In the genomic region with DNA sequence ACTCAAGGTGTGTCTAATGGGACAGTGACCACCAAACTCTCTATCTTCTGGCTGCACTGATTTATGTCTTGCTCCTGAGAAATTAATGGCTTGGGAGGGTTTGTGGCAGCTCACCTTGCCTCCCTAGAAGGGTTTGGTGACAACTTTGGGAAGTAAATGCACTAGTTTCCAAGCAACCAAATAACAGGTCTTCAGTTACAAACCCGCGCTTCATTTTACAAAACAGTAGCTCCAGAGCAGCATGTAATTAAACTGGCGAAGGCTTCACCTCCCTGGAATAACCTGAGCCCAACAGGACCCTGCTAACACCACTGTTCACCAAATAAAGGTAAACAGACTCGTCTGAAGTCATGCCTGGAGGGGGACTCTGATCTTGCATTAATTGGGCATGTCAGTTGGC, we compare ENCODE assay signal across 18 cellular contexts.
DNase-seq lines count a peak whose midpoint lies in the region; TF ChIP-seq lines count a peak whose summit lies in the region.
"Had no signal": no experiment of that assay in that cellular context is flagged by ENCODE, and none has a peak within 500 bp of the region (broad histone marks: within the 10 kb centered on the region; RNA-seq: fewer than 3 reads in every experiment).

No MANE protein-coding gene starts in this region.

- intact Hi-C loops in posterior cingulate gyrus (cut with DNase I): no loop called here

- peak; percentile 38 to 47 for DNase-seq in NCI-H2081 (lab: John Stamatoyannopoulos, UW)
- no peak for DNase-seq in NCI-H2081 treated with DMSO at 0.1 percent for 48 hours (lab: John Stamatoyannopoulos, UW)
- DNase-seq in NCI-H2107 (lab: John Stamatoyannopoulos, UW): peak; percentile 30
- DNase-seq in NCI-H69 (lab: John Stamatoyannopoulos, UW): peak; percentile 99
- no peak for DNase-seq in neural crest cell (ENCODE audit: low read depth, low spot score)
- DNase-seq in kidney glomerular epithelial cell (lab: John Stamatoyannopoulos, UW): no peak
- DNase-seq in activated T-cell treated with anti-CD3 and anti-CD28 coated beads, Interleukin-2, amount 50 U/mL, for 24 hours: no peak
- DNase-seq in posterior cingulate gyrus: no peak
- DNase-seq: Calu3, GOT3, MM.1S, NCI-H1436, NCI-H187, NCI-H510A, NCI-H82, SHP77, T-cell had no signal

- H3K27me3 Mint-ChIP-seq in neural crest cell (ENCODE audit: low read depth): no peaks in the 10 kb centered on the region
- H3K27me3 Mint-ChIP-seq in activated T-cell treated with anti-CD3 and anti-CD28 coated beads, Interleukin-2, amount 50 U/mL, for 24 hours: no peaks in the 10 kb centered on the region
- H3K27me3 Mint-ChIP-seq: IgD-negative memory B cell, T-cell had no signal

- H3K9me3 Mint-ChIP-seq in neural crest cell: no peaks in the 10 kb centered on the region
- no peaks in the 10 kb centered on the region for H3K9me3 Mint-ChIP-seq in activated T-cell treated with anti-CD3 and anti-CD28 coated beads, Interleukin-2, amount 50 U/mL, for 24 hours

- peak overlapping the region; percentile 24 for H3K27ac Mint-ChIP-seq in neural crest cell (ENCODE audit: unreplicated experiment)
- H3K27ac Mint-ChIP-seq in activated T-cell treated with anti-CD3 and anti-CD28 coated beads, Interleukin-2, amount 50 U/mL, for 24 hours: no peak overlapping the region
- H3K27ac Mint-ChIP-seq: IgD-negative memory B cell, T-cell had no signal

- TF ChIP-seq CTCF in neural crest cell (conservative IDR thresholded peaks at IDR 0.05): no peak

- no peak overlapping the region for H3K4me3 Mint-ChIP-seq in neural crest cell
- H3K4me3 Mint-ChIP-seq in activated T-cell treated with anti-CD3 and anti-CD28 coated beads, Interleukin-2, amount 50 U/mL, for 24 hours: no peak overlapping the region
- H3K4me3 Mint-ChIP-seq: IgD-negative memory B cell, T-cell had no signal

- H3K4me1 Mint-ChIP-seq in neural crest cell: no peaks in the 10 kb centered on the region
- no peaks in the 10 kb centered on the region for H3K4me1 Mint-ChIP-seq in activated T-cell treated with anti-CD3 and anti-CD28 coated beads, Interleukin-2, amount 50 U/mL, for 24 hours (ENCODE audit: low read depth)
- H3K4me1 Mint-ChIP-seq: T-cell had no signal

- peaks cover 2% of the 10 kb centered on the region for H3K36me3 Mint-ChIP-seq in neural crest cell (ENCODE audit: low read depth)
- H3K36me3 Mint-ChIP-seq in activated T-cell treated with anti-CD3 and anti-CD28 coated beads, Interleukin-2, amount 50 U/mL, for 24 hours (ENCODE audit: low read depth): peaks cover 20% of the 10 kb centered on the region

Comparison
In these comparisons a context has a peak if more than half of its experiments do, and no peak if none do; other contexts are left out.
1. DNase-seq: peak in NCI-H2081 (2 of 2), NCI-H2107 (single experiment) and NCI-H69 (single experiment); none in NCI-H2081 treated with DMSO at 0.1 percent for 48 hours (single experiment), neural crest cell (single experiment), kidney glomerular epithelial cell (single experiment), activated T-cell treated with anti-CD3 and anti-CD28 coated beads, Interleukin-2, amount 50 U/mL, for 24 hours (single experiment) and posterior cingulate gyrus (0 of 10).